1 cellular context compared by ENCODE assay signal in the genomic region with DNA sequence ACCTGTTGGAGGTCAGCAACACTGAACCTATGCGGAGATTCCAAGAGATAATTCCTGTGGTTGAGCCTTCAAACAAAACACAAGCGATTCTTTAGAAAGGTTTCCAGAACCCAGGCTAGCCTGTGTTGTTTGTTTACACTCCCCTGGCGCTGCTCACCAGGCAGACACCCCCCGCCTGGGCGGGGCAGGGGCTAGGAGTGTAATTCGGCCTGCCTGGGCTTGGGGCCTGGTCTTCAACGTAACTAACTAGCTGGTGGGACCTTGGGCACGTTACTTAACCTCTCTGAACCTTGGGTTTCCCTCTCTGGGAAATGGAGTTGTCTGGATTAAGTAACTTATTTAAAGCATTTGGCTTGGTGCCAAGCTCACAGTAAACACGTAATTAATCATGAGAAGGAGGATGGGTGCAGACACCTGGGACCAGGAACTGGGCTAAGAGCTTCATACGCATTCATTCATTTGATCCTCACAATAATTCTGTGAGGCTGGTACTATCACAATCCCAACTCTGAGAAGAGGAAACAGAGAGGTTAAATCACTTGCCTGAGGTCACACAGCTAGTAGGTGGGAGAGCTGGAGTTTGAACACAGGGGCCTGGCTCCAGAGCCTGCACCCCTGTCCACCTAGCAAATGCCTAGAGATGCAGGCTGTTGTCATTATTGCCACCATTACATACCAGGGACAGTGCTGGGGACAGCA.
TF ChIP-seq lines count a peak whose summit lies in the region.

No MANE protein-coding gene starts in this region.

TF ChIP-seq in HepG2, 621 proteins besides CTCF, POLR2A, EP300 and RAD21 (continued from another document and continues in another):
- TF ChIP-seq, protein P1, sequence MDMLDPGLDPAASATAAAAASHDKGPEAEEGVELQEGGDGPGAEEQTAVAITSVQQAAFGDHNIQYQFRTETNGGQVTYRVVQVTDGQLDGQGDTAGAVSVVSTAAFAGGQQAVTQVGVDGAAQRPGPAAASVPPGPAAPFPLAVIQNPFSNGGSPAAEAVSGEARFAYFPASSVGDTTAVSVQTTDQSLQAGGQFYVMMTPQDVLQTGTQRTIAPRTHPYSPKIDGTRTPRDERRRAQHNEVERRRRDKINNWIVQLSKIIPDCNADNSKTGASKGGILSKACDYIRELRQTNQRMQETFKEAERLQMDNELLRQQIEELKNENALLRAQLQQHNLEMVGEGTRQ (IDR thresholded peaks at IDR 0.05; ENCODE audit: low read depth, low read length) = no peak
- TF ChIP-seq, protein P1 (CRISPR knock-in tag; IDR thresholded peaks at IDR 0.05; ENCODE audit: borderline replicate concordance) = no peak
- peak; percentile 10 for TF ChIP-seq TEAD3 (CRISPR knock-in tag; optimal IDR thresholded peaks at IDR 0.05; ENCODE audit: borderline replicate concordance)
- TF ChIP-seq KDM4B (CRISPR knock-in tag; IDR thresholded peaks at IDR 0.05) = no peak
- TF ChIP-seq, protein P2, sequence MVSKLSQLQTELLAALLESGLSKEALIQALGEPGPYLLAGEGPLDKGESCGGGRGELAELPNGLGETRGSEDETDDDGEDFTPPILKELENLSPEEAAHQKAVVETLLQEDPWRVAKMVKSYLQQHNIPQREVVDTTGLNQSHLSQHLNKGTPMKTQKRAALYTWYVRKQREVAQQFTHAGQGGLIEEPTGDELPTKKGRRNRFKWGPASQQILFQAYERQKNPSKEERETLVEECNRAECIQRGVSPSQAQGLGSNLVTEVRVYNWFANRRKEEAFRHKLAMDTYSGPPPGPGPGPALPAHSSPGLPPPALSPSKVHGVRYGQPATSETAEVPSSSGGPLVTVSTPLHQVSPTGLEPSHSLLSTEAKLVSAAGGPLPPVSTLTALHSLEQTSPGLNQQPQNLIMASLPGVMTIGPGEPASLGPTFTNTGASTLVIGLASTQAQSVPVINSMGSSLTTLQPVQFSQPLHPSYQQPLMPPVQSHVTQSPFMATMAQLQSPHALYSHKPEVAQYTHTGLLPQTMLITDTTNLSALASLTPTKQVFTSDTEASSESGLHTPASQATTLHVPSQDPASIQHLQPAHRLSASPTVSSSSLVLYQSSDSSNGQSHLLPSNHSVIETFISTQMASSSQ (IDR thresholded peaks at IDR 0.05; ENCODE audit: low read depth) = no peak
- TF ChIP-seq, protein P2 (CRISPR knock-in tag; IDR thresholded peaks at IDR 0.05; ENCODE audit: borderline replicate concordance) = no peak
- no peak for TF ChIP-seq ZNF792 (CRISPR knock-in tag; IDR thresholded peaks at IDR 0.05)
- TF ChIP-seq, protein P3, sequence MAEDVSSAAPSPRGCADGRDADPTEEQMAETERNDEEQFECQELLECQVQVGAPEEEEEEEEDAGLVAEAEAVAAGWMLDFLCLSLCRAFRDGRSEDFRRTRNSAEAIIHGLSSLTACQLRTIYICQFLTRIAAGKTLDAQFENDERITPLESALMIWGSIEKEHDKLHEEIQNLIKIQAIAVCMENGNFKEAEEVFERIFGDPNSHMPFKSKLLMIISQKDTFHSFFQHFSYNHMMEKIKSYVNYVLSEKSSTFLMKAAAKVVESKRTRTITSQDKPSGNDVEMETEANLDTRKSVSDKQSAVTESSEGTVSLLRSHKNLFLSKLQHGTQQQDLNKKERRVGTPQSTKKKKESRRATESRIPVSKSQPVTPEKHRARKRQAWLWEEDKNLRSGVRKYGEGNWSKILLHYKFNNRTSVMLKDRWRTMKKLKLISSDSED (CRISPR knock-in tag; IDR thresholded peaks at IDR 0.05) = no peak
- TF ChIP-seq, protein P4, sequence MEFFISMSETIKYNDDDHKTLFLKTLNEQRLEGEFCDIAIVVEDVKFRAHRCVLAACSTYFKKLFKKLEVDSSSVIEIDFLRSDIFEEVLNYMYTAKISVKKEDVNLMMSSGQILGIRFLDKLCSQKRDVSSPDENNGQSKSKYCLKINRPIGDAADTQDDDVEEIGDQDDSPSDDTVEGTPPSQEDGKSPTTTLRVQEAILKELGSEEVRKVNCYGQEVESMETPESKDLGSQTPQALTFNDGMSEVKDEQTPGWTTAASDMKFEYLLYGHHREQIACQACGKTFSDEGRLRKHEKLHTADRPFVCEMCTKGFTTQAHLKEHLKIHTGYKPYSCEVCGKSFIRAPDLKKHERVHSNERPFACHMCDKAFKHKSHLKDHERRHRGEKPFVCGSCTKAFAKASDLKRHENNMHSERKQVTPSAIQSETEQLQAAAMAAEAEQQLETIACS (CRISPR knock-in tag; IDR thresholded peaks at IDR 0.05) = no peak
- no peak for TF ChIP-seq ZNF263 (CRISPR knock-in tag; IDR thresholded peaks at IDR 0.05)
- TF ChIP-seq, protein P5, sequence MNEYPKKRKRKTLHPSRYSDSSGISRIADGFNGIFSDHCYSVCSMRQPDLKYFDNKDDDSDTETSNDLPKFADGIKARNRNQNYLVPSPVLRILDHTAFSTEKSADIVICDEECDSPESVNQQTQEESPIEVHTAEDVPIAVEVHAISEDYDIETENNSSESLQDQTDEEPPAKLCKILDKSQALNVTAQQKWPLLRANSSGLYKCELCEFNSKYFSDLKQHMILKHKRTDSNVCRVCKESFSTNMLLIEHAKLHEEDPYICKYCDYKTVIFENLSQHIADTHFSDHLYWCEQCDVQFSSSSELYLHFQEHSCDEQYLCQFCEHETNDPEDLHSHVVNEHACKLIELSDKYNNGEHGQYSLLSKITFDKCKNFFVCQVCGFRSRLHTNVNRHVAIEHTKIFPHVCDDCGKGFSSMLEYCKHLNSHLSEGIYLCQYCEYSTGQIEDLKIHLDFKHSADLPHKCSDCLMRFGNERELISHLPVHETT (CRISPR knock-in tag; conservative IDR thresholded peaks at IDR 0.05) = no peak
- no peak for TF ChIP-seq MYC (CRISPR knock-in tag; IDR thresholded peaks at IDR 0.05; ENCODE audit: borderline replicate concordance)
- TF ChIP-seq HMG20A (CRISPR knock-in tag; IDR thresholded peaks at IDR 0.05; ENCODE audit: borderline replicate concordance) = no peak
- TF ChIP-seq, protein P6, sequence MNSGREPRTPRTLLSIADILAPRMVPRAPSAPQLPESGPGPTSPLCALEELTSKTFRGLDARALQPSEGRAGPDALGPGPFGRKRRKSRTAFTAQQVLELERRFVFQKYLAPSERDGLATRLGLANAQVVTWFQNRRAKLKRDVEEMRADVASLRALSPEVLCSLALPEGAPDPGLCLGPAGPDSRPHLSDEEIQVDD (CRISPR knock-in tag; IDR thresholded peaks at IDR 0.05; ENCODE audit: borderline replicate concordance) = no peak
- TF ChIP-seq ZNF629 (CRISPR knock-in tag; conservative IDR thresholded peaks at IDR 0.05) = no peak
- no peak for TF ChIP-seq FOXA1 (IDR thresholded peaks at IDR 0.05)
- peak; percentile 33; the same call in 1 of the 2 replicates for TF ChIP-seq FOXA1 (CRISPR knock-in tag; IDR thresholded peaks at IDR 0.05)
- no peak for TF ChIP-seq NFKB2 (CRISPR knock-in tag; IDR thresholded peaks at IDR 0.05; ENCODE audit: borderline replicate concordance)
- TF ChIP-seq ZNF225 (CRISPR knock-in tag; IDR thresholded peaks at IDR 0.05) = no peak
- TF ChIP-seq EHMT2 (IDR thresholded peaks at IDR 0.05; ENCODE audit: borderline replicate concordance, low read depth, low read length) = no peak
- no peak for TF ChIP-seq ZNF234 (CRISPR knock-in tag; conservative IDR thresholded peaks at IDR 0.05)
- peak; percentile 62; the same call in 1 of the 2 replicates for TF ChIP-seq DNMT3B (CRISPR knock-in tag; conservative IDR thresholded peaks at IDR 0.05)
- TF ChIP-seq RFXANK (CRISPR knock-in tag; IDR thresholded peaks at IDR 0.05) = no peak
- TF ChIP-seq FOXA3 (CRISPR knock-in tag; IDR thresholded peaks at IDR 0.05) = peak; percentile 29; the same call in 1 of the 2 replicates
- no peak for TF ChIP-seq AGO2 (optimal IDR thresholded peaks at IDR 0.05; ENCODE audit: low read depth, low read length)
- TF ChIP-seq SNRNP70 (IDR thresholded peaks at IDR 0.05; ENCODE audit: low read depth, low read length) = no peak
- TF ChIP-seq KLF11 (CRISPR knock-in tag; IDR thresholded peaks at IDR 0.05) = no peak
- TF ChIP-seq IRF2 (CRISPR knock-in tag; IDR thresholded peaks at IDR 0.05) = no peak
- TF ChIP-seq, protein P7, sequence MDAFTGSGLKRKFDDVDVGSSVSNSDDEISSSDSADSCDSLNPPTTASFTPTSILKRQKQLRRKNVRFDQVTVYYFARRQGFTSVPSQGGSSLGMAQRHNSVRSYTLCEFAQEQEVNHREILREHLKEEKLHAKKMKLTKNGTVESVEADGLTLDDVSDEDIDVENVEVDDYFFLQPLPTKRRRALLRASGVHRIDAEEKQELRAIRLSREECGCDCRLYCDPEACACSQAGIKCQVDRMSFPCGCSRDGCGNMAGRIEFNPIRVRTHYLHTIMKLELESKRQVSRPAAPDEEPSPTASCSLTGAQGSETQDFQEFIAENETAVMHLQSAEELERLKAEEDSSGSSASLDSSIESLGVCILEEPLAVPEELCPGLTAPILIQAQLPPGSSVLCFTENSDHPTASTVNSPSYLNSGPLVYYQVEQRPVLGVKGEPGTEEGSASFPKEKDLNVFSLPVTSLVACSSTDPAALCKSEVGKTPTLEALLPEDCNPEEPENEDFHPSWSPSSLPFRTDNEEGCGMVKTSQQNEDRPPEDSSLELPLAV (CRISPR knock-in tag; conservative IDR thresholded peaks at IDR 0.05; ENCODE audit: low read depth) = no peak
- no peak for TF ChIP-seq ZFAT (CRISPR knock-in tag; conservative IDR thresholded peaks at IDR 0.05)
- TF ChIP-seq, protein P8, sequence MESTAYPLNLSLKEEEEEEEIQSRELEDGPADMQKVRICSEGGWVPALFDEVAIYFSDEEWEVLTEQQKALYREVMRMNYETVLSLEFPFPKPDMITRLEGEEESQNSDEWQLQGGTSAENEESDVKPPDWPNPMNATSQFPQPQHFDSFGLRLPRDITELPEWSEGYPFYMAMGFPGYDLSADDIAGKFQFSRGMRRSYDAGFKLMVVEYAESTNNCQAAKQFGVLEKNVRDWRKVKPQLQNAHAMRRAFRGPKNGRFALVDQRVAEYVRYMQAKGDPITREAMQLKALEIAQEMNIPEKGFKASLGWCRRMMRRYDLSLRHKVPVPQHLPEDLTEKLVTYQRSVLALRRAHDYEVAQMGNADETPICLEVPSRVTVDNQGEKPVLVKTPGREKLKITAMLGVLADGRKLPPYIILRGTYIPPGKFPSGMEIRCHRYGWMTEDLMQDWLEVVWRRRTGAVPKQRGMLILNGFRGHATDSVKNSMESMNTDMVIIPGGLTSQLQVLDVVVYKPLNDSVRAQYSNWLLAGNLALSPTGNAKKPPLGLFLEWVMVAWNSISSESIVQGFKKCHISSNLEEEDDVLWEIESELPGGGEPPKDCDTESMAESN (CRISPR knock-in tag; conservative IDR thresholded peaks at IDR 0.05) = no peak
- no peak for TF ChIP-seq HDAC1 (CRISPR knock-in tag; IDR thresholded peaks at IDR 0.05)
- TF ChIP-seq, protein P9, sequence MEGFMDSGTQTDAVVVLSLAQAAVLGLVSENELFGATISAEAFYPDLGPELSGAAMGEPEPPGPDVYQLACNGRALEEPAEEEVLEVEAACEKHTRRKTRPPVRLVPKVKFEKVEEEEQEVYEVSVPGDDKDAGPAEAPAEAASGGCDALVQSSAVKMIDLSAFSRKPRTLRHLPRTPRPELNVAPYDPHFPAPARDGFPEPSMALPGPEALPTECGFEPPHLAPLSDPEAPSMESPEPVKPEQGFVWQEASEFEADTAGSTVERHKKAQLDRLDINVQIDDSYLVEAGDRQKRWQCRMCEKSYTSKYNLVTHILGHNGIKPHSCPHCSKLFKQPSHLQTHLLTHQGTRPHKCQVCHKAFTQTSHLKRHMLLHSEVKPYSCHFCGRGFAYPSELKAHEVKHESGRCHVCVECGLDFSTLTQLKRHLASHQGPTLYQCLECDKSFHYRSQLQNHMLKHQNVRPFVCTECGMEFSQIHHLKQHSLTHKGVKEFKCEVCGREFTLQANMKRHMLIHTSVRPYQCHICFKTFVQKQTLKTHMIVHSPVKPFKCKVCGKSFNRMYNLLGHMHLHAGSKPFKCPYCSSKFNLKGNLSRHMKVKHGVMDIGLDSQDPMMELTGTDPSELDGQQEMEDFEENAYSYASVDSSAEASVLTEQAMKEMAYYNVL (CRISPR knock-in tag; IDR thresholded peaks at IDR 0.05; ENCODE audit: borderline replicate concordance) = no peak
- no peak for TF ChIP-seq NCOA1 (CRISPR knock-in tag; IDR thresholded peaks at IDR 0.05)
- TF ChIP-seq CHD2 (IDR thresholded peaks at IDR 0.05; ENCODE audit: low read depth, low read length) = no peak
- 0 out of 2 replicates have a peak, but pooled peaks have one; percentile 15 for TF ChIP-seq RXRB (CRISPR knock-in tag; IDR thresholded peaks at IDR 0.05; ENCODE audit: borderline replicate concordance)
- TF ChIP-seq, protein P10, sequence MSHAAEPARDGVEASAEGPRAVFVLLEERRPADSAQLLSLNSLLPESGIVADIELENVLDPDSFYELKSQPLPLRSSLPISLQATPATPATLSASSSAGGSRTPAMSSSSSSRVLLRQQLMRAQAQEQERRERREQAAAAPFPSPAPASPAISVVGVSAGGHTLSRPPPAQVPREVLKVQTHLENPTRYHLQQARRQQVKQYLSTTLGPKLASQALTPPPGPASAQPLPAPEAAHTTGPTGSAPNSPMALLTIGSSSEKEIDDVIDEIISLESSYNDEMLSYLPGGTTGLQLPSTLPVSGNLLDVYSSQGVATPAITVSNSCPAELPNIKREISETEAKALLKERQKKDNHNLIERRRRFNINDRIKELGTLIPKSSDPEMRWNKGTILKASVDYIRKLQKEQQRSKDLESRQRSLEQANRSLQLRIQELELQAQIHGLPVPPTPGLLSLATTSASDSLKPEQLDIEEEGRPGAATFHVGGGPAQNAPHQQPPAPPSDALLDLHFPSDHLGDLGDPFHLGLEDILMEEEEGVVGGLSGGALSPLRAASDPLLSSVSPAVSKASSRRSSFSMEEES (CRISPR knock-in tag; IDR thresholded peaks at IDR 0.05) = no peak
